In genomic region chr10:92572362-92573090, GRCh38 we compare ENCODE assay signal across 7 cellular contexts. TPM values are rescaled to one million over a fixed set of nuclear protein-coding genes. Genes with fewer than 3 reads are reported as not detected.
DNase-seq lines count a peak whose midpoint lies in the region; ATAC-seq and TF ChIP-seq lines count a peak whose summit lies in the region.

No MANE protein-coding gene starts in this region.

- H3K4me3 ChIP-seq in H7 (ENCODE audit: insufficient read depth, low read depth, low read length) (peak overlapping the region; percentile 91), SJSA1 (peak overlapping the region; percentile 84), fibroblast of pulmonary artery (replicated peaks; ENCODE audit: low read depth, low read length) (peak overlapping the region; percentile 90), skin epidermis (peak overlapping the region; percentile 78 to 99 (median 93))

- TF ChIP-seq CTCF in fibroblast of pulmonary artery (IDR thresholded peaks at IDR 0.05; ENCODE audit: low read length, missing control alignments), result no peak

- H3K27me3 ChIP-seq in H7 (ENCODE audit: control insufficient read depth, insufficient read depth, low read length), result no peaks in the 10 kb centered on the region
- H3K27me3 ChIP-seq in SJSA1 (replicated peaks), result no peaks in the 10 kb centered on the region

- no peaks in the 10 kb centered on the region for H3K9me3 ChIP-seq in SJSA1 (replicated peaks)

- no peak for ATAC-seq in HG03521 (IDR thresholded peaks at IDR 0.05; ENCODE audit: unreplicated experiment)

- peaks cover 37% of the 10 kb centered on the region for H3K4me1 ChIP-seq in SJSA1 (replicated peaks)

- peaks cover 3% of the 10 kb centered on the region for H3K36me3 ChIP-seq in H7 (replicated peaks; ENCODE audit: control insufficient read depth, insufficient read depth, low read length)
- H3K36me3 ChIP-seq in SJSA1, result peaks cover 41% of the 10 kb centered on the region

- peak overlapping the region; percentile 86; the same call in 1 of the 2 replicates for H3K27ac ChIP-seq in SJSA1
- H3K27ac ChIP-seq in skin epidermis, result peak overlapping the region in 16 of 21 experiments; percentile 86 to 97 (median 94)

- DNase-seq in H7, result peak; percentile 37
- DNase-seq in SJSA1 (ENCODE audit: low read depth in 1 of 2, low spot score in 2 of 2), result no peak
- DNase-seq in fibroblast of pulmonary artery (ENCODE audit: low read depth), result no peak
- no peak for DNase-seq in GOT3 (lab: John Stamatoyannopoulos, UW)
- DNase-seq in NCI-H2171 treated with DMSO at 0.1 percent for 48 hours (lab: John Stamatoyannopoulos, UW), result no peak

RNA-seq across cellular contexts. Expression of gene IDE, which starts 1.4 kb away (rescaled TPM):
- total RNA-seq in H7 (2014; rRNA removed; shearing (Covaris generic)), result 39.8 and 47.3 TPM in 2 replicates
- 51.3 and 59.6 TPM in 2 replicates for total RNA-seq in SJSA1 (2014; rRNA removed; shearing (Covaris generic))

RNA-seq across cellular contexts. Expression of gene KIF11, which starts 20.4 kb away (rescaled TPM):
- total RNA-seq in H7 (2014; rRNA removed; shearing (Covaris generic)), result 44.2 and 59.1 TPM in 2 replicates
- total RNA-seq in SJSA1 (2014; rRNA removed; shearing (Covaris generic)), result 79.7 and 93.0 TPM in 2 replicates
